Comparison of ENCODE assay signal across 8 cellular contexts in genomic region chr20:62616728-62617621, GRCh38. TPM values are rescaled to one million over a fixed set of nuclear protein-coding genes. Genes with fewer than 3 reads are reported as not detected.
DNase-seq lines count a peak whose midpoint lies in the region; ATAC-seq and TF ChIP-seq lines count a peak whose summit lies in the region.

No MANE protein-coding gene starts in this region.

- H3K4me3 Mint-ChIP-seq in activated naive CD8-positive, alpha-beta T cell treated with anti-CD3 and anti-CD28 coated beads, Interleukin-2, amount 50 U/mL, for 24 hours: peak overlapping the region; percentile 67

- TF ChIP-seq CTCF in SU-DHL-6 (IDR thresholded peaks at IDR 0.05; ENCODE audit: insufficient read depth, low read length, poor library complexity, severe bottlenecking): peak; percentile 90
- TF ChIP-seq CTCF in retinal pigment epithelial cell (conservative IDR thresholded peaks at IDR 0.05; ENCODE audit: low read depth, low read length): peak; percentile 99

- no peaks in the 10 kb centered on the region for H4K20me1 ChIP-seq in SU-DHL-6 (ENCODE audit: low read depth, low read length)

- H2AFZ ChIP-seq in SU-DHL-6 (ENCODE audit: low read depth, low read length, severe bottlenecking): no peak overlapping the region

- no peaks in the 10 kb centered on the region for H3K9me2 ChIP-seq in SU-DHL-6 (replicated peaks; ENCODE audit: insufficient read depth, low read length)

- peak overlapping the region; percentile 97 for H3K27ac Mint-ChIP-seq in activated naive CD8-positive, alpha-beta T cell treated with anti-CD3 and anti-CD28 coated beads, Interleukin-2, amount 50 U/mL, for 24 hours

- no peaks in the 10 kb centered on the region for H3K36me3 ChIP-seq in SU-DHL-6 (ENCODE audit: low read length)

- no peaks in the 10 kb centered on the region for H3K9me3 Mint-ChIP-seq in activated naive CD8-positive, alpha-beta T cell treated with anti-CD3 and anti-CD28 coated beads, Interleukin-2, amount 50 U/mL, for 24 hours

- H3K4me3 ChIP-seq in SU-DHL-6 (ENCODE audit: insufficient read depth, low read length, poor library complexity, severe bottlenecking) (no peak overlapping the region), retinal pigment epithelial cell (ENCODE audit: low read length) (no peak overlapping the region)

- H3K4me1 Mint-ChIP-seq in activated naive CD8-positive, alpha-beta T cell treated with anti-CD3 and anti-CD28 coated beads, Interleukin-2, amount 50 U/mL, for 24 hours: peaks cover 43% of the 10 kb centered on the region

- no peaks in the 10 kb centered on the region for H3K79me2 ChIP-seq in SU-DHL-6 (ENCODE audit: insufficient read depth, low read length)

- no peak overlapping the region for H3K9ac ChIP-seq in SU-DHL-6 (ENCODE audit: low read length)

- peak; percentile 43 for ATAC-seq in GM21423 (IDR thresholded peaks at IDR 0.05; ENCODE audit: unreplicated experiment)
- ATAC-seq in activated naive CD8-positive, alpha-beta T cell treated with anti-CD3 and anti-CD28 coated beads, Interleukin-2, amount 50 U/mL, for 24 hours: peak; percentile 45
- ATAC-seq in HG02678 (IDR thresholded peaks at IDR 0.05; ENCODE audit: unreplicated experiment): no peak

- intact Hi-C loops in cardiac septum (cut with DNase I): loop anchor here (1.0 to 10.0 kb wide), 2 partner anchors 117 to 202 kb away; no protein-coding TSS in a partner anchor

- H3K9me3 ChIP-seq in SU-DHL-6 (ENCODE audit: insufficient read depth, low read length): no peaks in the 10 kb centered on the region

- H3F3A ChIP-seq in SU-DHL-6 (ENCODE audit: insufficient read depth): no peaks in the 10 kb centered on the region

- no peaks in the 10 kb centered on the region for H3K27me3 ChIP-seq in SU-DHL-6 (ENCODE audit: low read length)

- no peak overlapping the region for H3K4me2 ChIP-seq in SU-DHL-6 (ENCODE audit: low read depth, low read length, poor library complexity, severe bottlenecking)

- no peaks in the 10 kb centered on the region for H3K27me3 Mint-ChIP-seq in activated naive CD8-positive, alpha-beta T cell treated with anti-CD3 and anti-CD28 coated beads, Interleukin-2, amount 50 U/mL, for 24 hours

- DNase-seq in CMK (ENCODE audit: low read depth) (peak; percentile 76), LoVo (ENCODE audit: low spot score) (peak; percentile 62), cardiac septum (ENCODE audit: low spot score) (peak; percentile 92), retinal pigment epithelial cell (ENCODE audit: low read depth) (no peak)
- DNase-seq in activated naive CD8-positive, alpha-beta T cell treated with anti-CD3 and anti-CD28 coated beads, Interleukin-2, amount 50 U/mL, for 24 hours: peak; percentile 85

- H3K36me3 Mint-ChIP-seq in activated naive CD8-positive, alpha-beta T cell treated with anti-CD3 and anti-CD28 coated beads, Interleukin-2, amount 50 U/mL, for 24 hours (ENCODE audit: low read depth): no peaks in the 10 kb centered on the region

- H3K27ac ChIP-seq in SU-DHL-6 (ENCODE audit: low read depth, low read length): no peak overlapping the region

RNA-seq across cellular contexts. Expression of gene SLCO4A1, which starts 25.3 kb away (rescaled TPM):
- total RNA-seq in cardiac septum: 10.8 TPM
